In the genomic region with DNA sequence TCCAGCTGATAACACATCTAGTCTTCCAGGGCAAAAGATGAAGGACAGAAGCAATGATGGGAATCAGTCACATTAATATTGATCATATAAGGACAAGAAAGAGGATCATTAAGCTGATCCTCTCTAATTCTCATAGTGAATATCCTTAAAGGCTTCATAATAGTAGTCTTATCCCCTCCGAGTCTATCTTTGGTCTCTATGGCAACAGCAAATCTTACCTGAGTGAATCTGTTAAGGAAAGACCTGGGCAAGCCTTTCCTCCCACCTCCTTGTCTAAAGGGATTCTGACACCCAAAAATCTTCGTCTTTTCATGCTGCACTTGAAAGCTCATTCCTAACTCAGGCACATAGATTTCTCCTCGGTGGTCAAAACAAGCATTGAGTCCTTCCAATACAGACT, we compare ENCODE assay signal across 33 cellular contexts.
"Had no signal": no experiment of that assay in that cellular context is flagged by ENCODE, and none has a peak within 500 bp of the region (broad histone marks: within the 10 kb centered on the region; RNA-seq: fewer than 3 reads in every experiment).

No MANE protein-coding gene starts in this region.

- H3K36me3 ChIP-seq: breast epithelium had no signal

- H3K4me3 Mint-ChIP-seq: activated B cell treated with CpG ODN at 0.5 μM for 24 hours; activated CD4-positive, alpha-beta memory T cell treated with anti-CD3 and anti-CD28 coated beads for 36 hours; activated CD4-positive, alpha-beta T cell treated with anti-CD3 and anti-CD28 coated beads, Interleukin-2, amount 10 ng/mL, durations not matched to agents 24 days and 14 days; activated CD8-positive, alpha-beta T cell treated with anti-CD3 and anti-CD28 coated beads for 36 hours; activated naive CD4-positive, alpha-beta T cell treated with anti-CD3 and anti-CD28 coated beads for 36 hours; activated naive CD8-positive, alpha-beta T cell treated with anti-CD3 and anti-CD28 coated beads for 36 hours; activated T-cell treated with anti-CD3 and anti-CD28 coated beads, Interleukin-2, amount 50 U/mL, for 4 hours; activated T-cell treated with anti-CD3 and anti-CD28 coated beads, Interleukin-2, amount 50 U/mL, for 72 hours; activated T-helper 1 cell treated with anti-CD3 and anti-CD28 coated beads, Interleukin-12 subunit alpha, Interleukin-12 subunit beta, Interleukin-2, Interleukin-4 antibody, amounts not matched to agents 30 ng/mL and 10 ng/mL and 1 ng/mL, durations not matched to agents 14 hours and 24 hours and 36 hours; activated T-helper 17 cell treated with anti-CD3 and anti-CD28 coated beads, Interleukin-2, amount 50 U/mL, for 72 hours; T-helper 1 cell treated with Interleukin-12 subunit alpha and Interleukin-12 subunit beta and Interleukin-4 antibody, amounts not matched to agents 30 μg/mL and 1 μg/mL, for 36 hours; T-helper 2 cell treated with Interferon-gamma antibody and Interleukin-4, amounts not matched to agents 5 μg/mL and 100 μg/mL, for 36 hours had no signal

- H3K4me1 ChIP-seq: body of pancreas, breast epithelium had no signal

- H3K4me1 Mint-ChIP-seq: activated B cell treated with CpG ODN at 0.5 μM for 24 hours; activated naive CD8-positive, alpha-beta T cell treated with anti-CD3 and anti-CD28 coated beads for 36 hours; activated T-helper 17 cell treated with anti-CD3 and anti-CD28 coated beads, Interleukin-2, amount 50 U/mL, for 72 hours had no signal

- ATAC-seq: activated CD8-positive, alpha-beta T cell treated with anti-CD3 and anti-CD28 coated beads for 36 hours; activated naive CD4-positive, alpha-beta T cell treated with anti-CD3 and anti-CD28 coated beads, Interleukin-2, amount 50 U/mL, for 72 hours; activated T-cell treated with anti-CD3 and anti-CD28 coated beads, Interleukin-2, amount 50 U/mL, for 4 hours; activated T-cell treated with anti-CD3 and anti-CD28 coated beads, Interleukin-2, amount 50 U/mL, for 72 hours; activated T-helper 17 cell treated with anti-CD3 and anti-CD28 coated beads, Interleukin-2, amount 50 U/mL, for 72 hours; body of pancreas had no signal

- H3K27me3 Mint-ChIP-seq: activated B cell treated with CpG ODN at 0.5 μM for 24 hours; activated CD4-positive, alpha-beta memory T cell treated with anti-CD3 and anti-CD28 coated beads for 36 hours; activated CD4-positive, alpha-beta T cell treated with anti-CD3 and anti-CD28 coated beads, Interleukin-2, amount 10 ng/mL, durations not matched to agents 24 days and 14 days; activated CD8-positive, alpha-beta T cell treated with anti-CD3 and anti-CD28 coated beads for 36 hours; activated naive CD8-positive, alpha-beta T cell treated with anti-CD3 and anti-CD28 coated beads for 36 hours; activated T-helper 17 cell treated with anti-CD3 and anti-CD28 coated beads, Interleukin-2, amount 50 U/mL, for 72 hours had no signal

- DNase-seq: activated B cell treated with CpG ODN at 0.5 μM for 24 hours; activated CD4-positive, alpha-beta memory T cell treated with anti-CD3 and anti-CD28 coated beads for 36 hours; activated CD4-positive, alpha-beta T cell treated with anti-CD3 and anti-CD28 coated beads for 4 hours; activated CD4-positive, alpha-beta T cell treated with anti-CD3 and anti-CD28 coated beads, Interleukin-2, amount 10 ng/mL, durations not matched to agents 24 days and 14 days; activated CD4-positive, alpha-beta T cell treated with anti-CD3 and anti-CD28 coated beads, Interleukin-2, amount 50 U/mL, for 1 hour; activated CD4-positive, alpha-beta T cell treated with anti-CD3 and anti-CD28 coated beads, Interleukin-2, amount 50 U/mL, for 4 hours; activated CD4-positive, CD25-positive, alpha-beta regulatory T cell treated with anti-CD3 and anti-CD28 coated beads, Interleukin-2, amount 50 U/mL, for 72 hours; activated CD8-positive, alpha-beta memory T cell treated with anti-CD3 and anti-CD28 coated beads, Interleukin-2, amount 50 U/mL, for 4 hours; activated CD8-positive, alpha-beta T cell treated with anti-CD3 and anti-CD28 coated beads for 36 hours; activated effector memory CD4-positive, alpha-beta T cell treated with anti-CD3 and anti-CD28 coated beads, Interleukin-2, amount 50 U/mL, for 16 hours; activated gamma-delta T cell treated with Interleukin-2 at 50 U/mL for 16 hours; activated naive CD4-positive, alpha-beta T cell; activated naive CD4-positive, alpha-beta T cell treated with anti-CD3 and anti-CD28 coated beads for 36 hours; activated naive CD4-positive, alpha-beta T cell treated with anti-CD3 and anti-CD28 coated beads, Interleukin-2, amount 50 U/mL, for 16 hours; activated naive CD8-positive, alpha-beta T cell treated with anti-CD3 and anti-CD28 coated beads for 36 hours; activated T-cell treated with anti-CD3 and anti-CD28 coated beads for 4 hours; activated T-cell treated with anti-CD3 and anti-CD28 coated beads, Interleukin-2, amount 50 U/mL, for 1 hour; activated T-cell treated with anti-CD3 and anti-CD28 coated beads, Interleukin-2, amount 50 U/mL, for 4 hours; activated T-cell treated with anti-CD3 and anti-CD28 coated beads, Interleukin-2, amount 50 U/mL, for 72 hours; adrenal gland; amniotic stem cell; aorta; body of pancreas; brain microvascular endothelial cell; central memory CD4-positive, alpha-beta T cell; T-helper 9 cell had no signal

- H3K9me3 ChIP-seq: adrenal gland, body of pancreas, breast epithelium had no signal

- H3K9me3 Mint-ChIP-seq: activated B cell treated with CpG ODN at 0.5 μM for 24 hours; activated CD4-positive, alpha-beta memory T cell treated with anti-CD3 and anti-CD28 coated beads for 36 hours; activated CD4-positive, alpha-beta T cell treated with anti-CD3 and anti-CD28 coated beads, Interleukin-2, amount 10 ng/mL, durations not matched to agents 24 days and 14 days; activated CD8-positive, alpha-beta T cell treated with anti-CD3 and anti-CD28 coated beads for 36 hours; activated naive CD4-positive, alpha-beta T cell treated with anti-CD3 and anti-CD28 coated beads for 36 hours; activated naive CD4-positive, alpha-beta T cell treated with anti-CD3 and anti-CD28 coated beads, Interleukin-2, amount 50 U/mL, for 72 hours; activated naive CD8-positive, alpha-beta T cell treated with anti-CD3 and anti-CD28 coated beads for 36 hours; activated T-cell treated with anti-CD3 and anti-CD28 coated beads, Interleukin-2, amount 50 U/mL, for 4 hours; activated T-cell treated with anti-CD3 and anti-CD28 coated beads, Interleukin-2, amount 50 U/mL, for 72 hours; activated T-helper 1 cell treated with anti-CD3 and anti-CD28 coated beads, Interleukin-12 subunit alpha, Interleukin-12 subunit beta, Interleukin-2, Interleukin-4 antibody, amounts not matched to agents 30 ng/mL and 10 ng/mL and 1 ng/mL, durations not matched to agents 14 hours and 24 hours and 36 hours; activated T-helper 17 cell treated with anti-CD3 and anti-CD28 coated beads, Interleukin-2, amount 50 U/mL, for 72 hours; T-helper 1 cell treated with Interleukin-12 subunit alpha and Interleukin-12 subunit beta and Interleukin-4 antibody, amounts not matched to agents 30 μg/mL and 1 μg/mL, for 36 hours; T-helper 2 cell treated with Interferon-gamma antibody and Interleukin-4, amounts not matched to agents 5 μg/mL and 100 μg/mL, for 36 hours had no signal

- H3K4me3 ChIP-seq: adrenal gland, body of pancreas, breast epithelium had no signal

- H3K27me3 ChIP-seq: adrenal gland, body of pancreas, brain microvascular endothelial cell, breast epithelium had no signal

- H3K27ac Mint-ChIP-seq: activated B cell treated with CpG ODN at 0.5 μM for 24 hours; activated CD4-positive, alpha-beta memory T cell treated with anti-CD3 and anti-CD28 coated beads for 36 hours; activated CD4-positive, alpha-beta T cell treated with anti-CD3 and anti-CD28 coated beads, Interleukin-2, amount 10 ng/mL, durations not matched to agents 24 days and 14 days; activated CD8-positive, alpha-beta T cell treated with anti-CD3 and anti-CD28 coated beads for 36 hours; activated naive CD4-positive, alpha-beta T cell treated with anti-CD3 and anti-CD28 coated beads for 36 hours; activated naive CD4-positive, alpha-beta T cell treated with anti-CD3 and anti-CD28 coated beads, Interleukin-2, amount 50 U/mL, for 72 hours; activated naive CD8-positive, alpha-beta T cell treated with anti-CD3 and anti-CD28 coated beads for 36 hours; activated T-cell treated with anti-CD3 and anti-CD28 coated beads, Interleukin-2, amount 50 U/mL, for 72 hours; activated T-helper 1 cell treated with anti-CD3 and anti-CD28 coated beads, Interleukin-12 subunit alpha, Interleukin-12 subunit beta, Interleukin-2, Interleukin-4 antibody, amounts not matched to agents 30 ng/mL and 10 ng/mL and 1 ng/mL, durations not matched to agents 14 hours and 24 hours and 36 hours; activated T-helper 17 cell treated with anti-CD3 and anti-CD28 coated beads, Interleukin-2, amount 50 U/mL, for 72 hours; T-helper 1 cell treated with Interleukin-12 subunit alpha and Interleukin-12 subunit beta and Interleukin-4 antibody, amounts not matched to agents 30 μg/mL and 1 μg/mL, for 36 hours; T-helper 2 cell treated with Interferon-gamma antibody and Interleukin-4, amounts not matched to agents 5 μg/mL and 100 μg/mL, for 36 hours had no signal

- H3K27ac ChIP-seq: adrenal gland, body of pancreas, brain microvascular endothelial cell, breast epithelium, VCaP had no signal
